ENCODE assay signal across 23 cellular contexts in genomic region chr2:191660575-191660974, GRCh38.
"Had no signal": no experiment of that assay in that cellular context is flagged by ENCODE, and none has a peak within 500 bp of the region (broad histone marks: within the 10 kb centered on the region; RNA-seq: fewer than 3 reads in every experiment).

No MANE protein-coding gene starts in this region.

- H3K9me3 Mint-ChIP-seq: activated naive CD4-positive, alpha-beta T cell treated with anti-CD3 and anti-CD28 coated beads, Interleukin-2, amount 50 U/mL, for 24 hours had no signal

- H3K9me3 ChIP-seq: ascending aorta, body of pancreas, MG63 had no signal

- H3K27me3 ChIP-seq: ascending aorta, body of pancreas, MG63 had no signal

- H3K4me1 ChIP-seq: ascending aorta, body of pancreas had no signal

- H3K27ac ChIP-seq: ascending aorta, body of pancreas had no signal

- H3K27ac Mint-ChIP-seq: activated CD8-positive, alpha-beta T cell treated with anti-CD3 and anti-CD28 coated beads, Interleukin-2, amount 10 ng/mL, durations not matched to agents 7 days and 5 days; activated naive CD4-positive, alpha-beta T cell treated with anti-CD3 and anti-CD28 coated beads, Interleukin-2, amount 50 U/mL, for 24 hours; activated naive CD8-positive, alpha-beta T cell treated with anti-CD3 and anti-CD28 coated beads, Interleukin-2, amount 50 U/mL, for 24 hours; activated T-helper 1 cell treated with anti-CD3 and anti-CD28 coated beads, Interleukin-12 subunit alpha, Interleukin-12 subunit beta, Interleukin-2, Interleukin-4 antibody, amounts not matched to agents 30 ng/mL and 10 ng/mL and 1 ng/mL, durations not matched to agents 14 hours and 24 hours and 36 hours; T-helper 1 cell treated with Interleukin-12 subunit alpha and Interleukin-12 subunit beta and Interleukin-4 antibody, amounts not matched to agents 30 μg/mL and 1 μg/mL, for 36 hours had no signal

- H3K36me3 ChIP-seq: ascending aorta, MG63 had no signal

- ATAC-seq: activated CD4-positive, CD25-positive, alpha-beta regulatory T cell treated with anti-CD3 and anti-CD28 coated beads, Interleukin-2, amount 50 U/mL, for 24 hours; activated CD8-positive, alpha-beta T cell treated with anti-CD3 and anti-CD28 coated beads, Interleukin-2, amount 10 ng/mL, durations not matched to agents 7 days and 5 days; activated naive CD8-positive, alpha-beta T cell treated with anti-CD3 and anti-CD28 coated beads, Interleukin-2, amount 50 U/mL, for 24 hours; body of pancreas had no signal

- H3K27me3 Mint-ChIP-seq: activated naive CD4-positive, alpha-beta T cell treated with anti-CD3 and anti-CD28 coated beads, Interleukin-2, amount 50 U/mL, for 24 hours; activated naive CD8-positive, alpha-beta T cell treated with anti-CD3 and anti-CD28 coated beads, Interleukin-2, amount 50 U/mL, for 24 hours had no signal

- H3K4me3 ChIP-seq: ascending aorta, body of pancreas, MG63 had no signal

- DNase-seq: activated CD4-positive, alpha-beta T cell treated with anti-CD3 and anti-CD28 coated beads for 4 hours; activated CD4-positive, alpha-beta T cell treated with anti-CD3 and anti-CD28 coated beads, Interleukin-2, amount 50 U/mL, for 4 hours; activated CD8-positive, alpha-beta memory T cell treated with anti-CD3 and anti-CD28 coated beads, Interleukin-2, amount 50 U/mL, for 48 hours; activated CD8-positive, alpha-beta T cell treated with anti-CD3 and anti-CD28 coated beads, Interleukin-2, amount 10 ng/mL, durations not matched to agents 7 days and 5 days; activated effector memory CD4-positive, alpha-beta T cell treated with Interleukin-2 at 50 U/mL for 16 hours; activated naive CD4-positive, alpha-beta T cell; activated naive CD8-positive, alpha-beta T cell treated with anti-CD3 and anti-CD28 coated beads, Interleukin-2, amount 50 U/mL, for 24 hours; activated T-cell treated with anti-CD3 and anti-CD28 coated beads, Interleukin-2, amount 50 U/mL, for 1 hour; amniotic stem cell; body of pancreas; MG63; NCI-H1092 treated with DMSO at 0.1 percent for 48 hours; NCI-H1417 treated with DMSO at 0.1 percent for 48 hours; NCI-H1694; NCI-H2029 treated with DMSO at 0.1 percent for 48 hours; NCI-H446; NCI-H524; SIG-M5 had no signal

- H3K4me3 Mint-ChIP-seq: activated CD8-positive, alpha-beta T cell treated with anti-CD3 and anti-CD28 coated beads, Interleukin-2, amount 10 ng/mL, durations not matched to agents 7 days and 5 days; activated naive CD4-positive, alpha-beta T cell treated with anti-CD3 and anti-CD28 coated beads, Interleukin-2, amount 50 U/mL, for 24 hours; activated naive CD8-positive, alpha-beta T cell treated with anti-CD3 and anti-CD28 coated beads, Interleukin-2, amount 50 U/mL, for 24 hours; activated T-helper 1 cell treated with anti-CD3 and anti-CD28 coated beads, Interleukin-12 subunit alpha, Interleukin-12 subunit beta, Interleukin-2, Interleukin-4 antibody, amounts not matched to agents 30 ng/mL and 10 ng/mL and 1 ng/mL, durations not matched to agents 14 hours and 24 hours and 36 hours; T-helper 1 cell treated with Interleukin-12 subunit alpha and Interleukin-12 subunit beta and Interleukin-4 antibody, amounts not matched to agents 30 μg/mL and 1 μg/mL, for 36 hours had no signal

- H3K36me3 Mint-ChIP-seq: activated naive CD4-positive, alpha-beta T cell treated with anti-CD3 and anti-CD28 coated beads, Interleukin-2, amount 50 U/mL, for 24 hours had no signal
